Comparison of ENCODE assay signal across 8 cellular contexts in the genomic region with DNA sequence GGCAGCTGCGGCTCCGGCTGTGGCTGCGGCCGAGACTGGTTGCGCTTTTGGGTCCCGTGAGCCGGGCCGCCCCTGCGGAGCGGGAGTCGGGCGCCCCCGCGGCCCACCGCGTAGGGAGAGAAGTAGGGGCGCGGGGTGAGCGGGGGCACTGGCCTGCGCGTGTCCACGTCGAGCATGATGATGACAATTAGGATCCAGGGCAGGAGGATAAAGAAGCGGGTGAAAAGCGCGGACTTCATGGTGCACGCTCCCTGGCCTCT. TPM values are rescaled to one million over a fixed set of nuclear protein-coding genes. Genes with fewer than 3 reads are reported as not detected.
DNase-seq lines count a peak whose midpoint lies in the region; ATAC-seq and TF ChIP-seq lines count a peak whose summit lies in the region.

No MANE protein-coding gene starts in this region.

- in situ Hi-C loops in gastrocnemius medialis (cut with MboI; ENCODE audit: low sequenced_read_pairs in 4 of 4), result no loop called here

- no TSS peak for BruUV-seq in OCI-LY7 (replicated peaks; lab: Mats Ljungman, UMichigan)

- H3K4me3 ChIP-seq in OCI-LY7 (ENCODE audit: low read depth, low read length, poor library complexity, severe bottlenecking), result no peak overlapping the region
- H3K4me3 ChIP-seq in fibroblast of mammary gland (ENCODE audit: control insufficient read depth, low read depth, low read length), result peak overlapping the region; percentile 27
- H3K4me3 ChIP-seq in gastrocnemius medialis, result peak overlapping the region; percentile 55 to 78 (median 64)

- no peak for TF ChIP-seq POLR2A in gastrocnemius medialis (IDR thresholded peaks at IDR 0.05)

- CTCF ChIA-PET in OCI-LY7 (lab: Charles Lee; ENCODE audit: unreplicated experiment), result no interaction called here

- H3K9me3 ChIP-seq in OCI-LY7 (ENCODE audit: low read length), result no peaks in the 10 kb centered on the region
- H3K9me3 ChIP-seq in gastrocnemius medialis, result no peaks in the 10 kb centered on the region

- H3K27me3 ChIP-seq in gastrocnemius medialis, result peaks cover 26 to 38% (median 36%) of the 10 kb centered on the region in 3 donors

- POLR2A ChIA-PET in OCI-LY7 (lab: Charles Lee), result no interaction called here

- no peaks in the 10 kb centered on the region for H3K9me2 ChIP-seq in OCI-LY7 (ENCODE audit: insufficient read depth, low read length)

- ATAC-seq in GM19395 (IDR thresholded peaks at IDR 0.05; ENCODE audit: unreplicated experiment) (peak; percentile 30), gastrocnemius medialis (peak; percentile 17 to 25), HG03159 (IDR thresholded peaks at IDR 0.05; ENCODE audit: unreplicated experiment) (no peak)

- intact Hi-C loops in OCI-LY7 (cut with micrococcal nuclease; ENCODE audit: unreplicated experiment), result loop anchor here (2.0 kb wide), 1 partner anchor 247 kb away; no protein-coding TSS in a partner anchor
- intact Hi-C loops in gastrocnemius medialis (cut with DNase I; ENCODE audit: low total_unique reads), result loop anchor here (5.0 kb wide), 1 partner anchor 249 kb away; no protein-coding TSS in a partner anchor

- H3K36me3 ChIP-seq in OCI-LY7 (ENCODE audit: insufficient read depth, low read length), result no peaks in the 10 kb centered on the region
- H3K36me3 ChIP-seq in gastrocnemius medialis, result no peaks in the 10 kb centered on the region

- no peaks in the 10 kb centered on the region for H4K20me1 ChIP-seq in OCI-LY7 (ENCODE audit: insufficient read depth, low read length)

- H2AFZ ChIP-seq in OCI-LY7 (ENCODE audit: low read length), result no peak overlapping the region

- H3K4me1 ChIP-seq in OCI-LY7 (ENCODE audit: insufficient read depth, low read length, poor library complexity, severe bottlenecking) (no peaks in the 10 kb centered on the region), gastrocnemius medialis (peaks cover 3 to 21% of the 10 kb centered on the region in 2 donors)

- DNase-seq in OCI-LY7 (ENCODE audit: low spot score), result no peak
- DNase-seq in fibroblast of mammary gland (ENCODE audit: low read depth), result no peak
- no peak for DNase-seq in gastrocnemius medialis
- no peak for DNase-seq in NCI-H2171 treated with DMSO at 0.1 percent for 48 hours (lab: John Stamatoyannopoulos, UW)
- DNase-seq in NOMO-1 treated with DMSO at 0.1 percent for 48 hours (lab: John Stamatoyannopoulos, UW; ENCODE audit: unreplicated experiment), result no peak
- no peak for DNase-seq in NCI-H1092 treated with DMSO at 0.1 percent for 48 hours (lab: John Stamatoyannopoulos, UW)

- no peak overlapping the region for H3K27ac ChIP-seq in OCI-LY7 (ENCODE audit: low read depth, low read length, poor library complexity, severe bottlenecking)
- no peak overlapping the region for H3K27ac ChIP-seq in gastrocnemius medialis

- TF ChIP-seq CTCF in OCI-LY7 (conservative IDR thresholded peaks at IDR 0.05; ENCODE audit: low read length), result no peak
- no peak for TF ChIP-seq CTCF in fibroblast of mammary gland (conservative IDR thresholded peaks at IDR 0.05; ENCODE audit: control insufficient read depth, insufficient read depth, low read depth, low read length)
- TF ChIP-seq CTCF in gastrocnemius medialis (IDR thresholded peaks at IDR 0.05 in 4 of 5, conservative IDR thresholded peaks at IDR 0.05 in 1 of 5), result peak in 2 of 5 experiments; percentile 13 to 26

- no peaks in the 10 kb centered on the region for H3K79me2 ChIP-seq in OCI-LY7 (ENCODE audit: insufficient read depth, low read depth, low read length)

- H3K4me2 ChIP-seq in OCI-LY7 (ENCODE audit: low read length), result 0 out of 2 replicates have a peak overlapping the region, but pooled peaks have one; percentile 39

RNA-seq across cellular contexts. Expression of a gene that starts 0.7 kb away (rescaled TPM):
- not detected in 2 replicates for total RNA-seq in OCI-LY7 (2014; rRNA removed; shearing (Covaris generic))
- total RNA-seq in OCI-LY7 (2022) (not detected in 2 replicates), gastrocnemius medialis (not detected)
